In the genomic region with DNA sequence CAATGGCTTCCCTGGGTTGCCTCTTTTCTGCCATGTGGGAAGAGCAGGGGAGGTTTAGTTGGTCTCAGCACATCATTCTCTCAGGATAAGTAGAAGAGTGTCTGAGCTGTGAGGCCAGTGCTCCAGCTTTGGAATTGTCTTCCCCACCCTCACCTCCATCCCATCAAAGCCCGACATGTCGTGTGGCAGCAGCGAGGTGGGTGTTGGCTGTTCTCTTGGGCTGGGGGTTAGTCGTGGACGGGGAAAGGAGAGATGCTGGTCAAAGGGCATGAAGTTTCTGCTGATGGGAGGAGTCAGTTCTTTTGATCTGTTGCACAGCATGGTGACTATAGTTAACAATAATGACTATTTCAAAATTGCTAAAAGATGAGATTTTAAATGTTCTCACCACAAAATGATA, we compare ENCODE assay signal across 17 cellular contexts.
"Had no signal": no experiment of that assay in that cellular context is flagged by ENCODE, and none has a peak within 500 bp of the region (broad histone marks: within the 10 kb centered on the region; RNA-seq: fewer than 3 reads in every experiment).

No MANE protein-coding gene starts in this region.

- H3K4me3 ChIP-seq: esophagus muscularis mucosa, gastroesophageal sphincter, heart left ventricle, mucosa of descending colon, pancreas, transverse colon, uterus had no signal

- H3K27me3 ChIP-seq: pancreas, transverse colon, uterus had no signal

- H3K36me3 ChIP-seq: esophagus muscularis mucosa, gastroesophageal sphincter, heart left ventricle, pancreas, transverse colon, uterus had no signal

- H3K36me3 Mint-ChIP-seq: activated naive CD4-positive, alpha-beta T cell treated with anti-CD3 and anti-CD28 coated beads, Interleukin-2, amount 50 U/mL, for 24 hours had no signal

- H3K4me1 Mint-ChIP-seq: activated naive CD4-positive, alpha-beta T cell treated with anti-CD3 and anti-CD28 coated beads, Interleukin-2, amount 50 U/mL, for 24 hours had no signal

- H3K4me1 ChIP-seq: esophagus muscularis mucosa, gastroesophageal sphincter, heart left ventricle, pancreas, transverse colon, uterus had no signal

- ATAC-seq: activated CD4-positive, CD25-positive, alpha-beta regulatory T cell treated with anti-CD3 and anti-CD28 coated beads, Interleukin-2, amount 50 U/mL, for 24 hours; gastroesophageal sphincter; heart left ventricle; mucosa of descending colon; naive thymus-derived CD4-positive, alpha-beta T cell; pancreas had no signal

- H3K9me3 ChIP-seq: pancreas, transverse colon, uterus had no signal

- DNase-seq: activated T-cell treated with anti-CD3 and anti-CD28 coated beads, Interleukin-2, amount 50 U/mL, for 1 hour; effector CD4-positive, alpha-beta T cell; mesenchymal stem cell; mucosa of descending colon; naive thymus-derived CD4-positive, alpha-beta T cell; stimulated activated CD8-positive, alpha-beta memory T cell treated with anti-CD3 and anti-CD28 coated beads, Interleukin-4, amount 100 ng/mL, for 48 hours; transverse colon; uterus had no signal

- H3K27ac Mint-ChIP-seq: activated naive CD4-positive, alpha-beta T cell treated with anti-CD3 and anti-CD28 coated beads, Interleukin-2, amount 50 U/mL, for 24 hours; activated T-helper 2 cell treated with anti-CD3 and anti-CD28 coated beads, Interferon-gamma antibody, Interleukin-2, Interleukin-4, amounts not matched to agents 10 μg/mL and 5 μg/mL and 100 μg/mL, durations not matched to agents 14 hours and 24 hours and 36 hours; naive thymus-derived CD4-positive, alpha-beta T cell; stimulated activated naive CD8-positive, alpha-beta T cell treated with anti-CD3 and anti-CD28 coated beads, Interleukin-15, Interleukin-2, amounts not matched to agents 100 ng/mL and 50 ng/mL, for 24 hours; T-helper 1 cell treated with Interleukin-12 subunit alpha and Interleukin-12 subunit beta and Interleukin-4 antibody, amounts not matched to agents 30 μg/mL and 1 μg/mL, for 36 hours had no signal

- H3K4me3 Mint-ChIP-seq: activated naive CD4-positive, alpha-beta T cell treated with anti-CD3 and anti-CD28 coated beads, Interleukin-2, amount 50 U/mL, for 24 hours; naive thymus-derived CD4-positive, alpha-beta T cell; stimulated activated naive CD8-positive, alpha-beta T cell treated with anti-CD3 and anti-CD28 coated beads, Interleukin-15, Interleukin-2, amounts not matched to agents 100 ng/mL and 50 ng/mL, for 24 hours; T-helper 1 cell treated with Interleukin-12 subunit alpha and Interleukin-12 subunit beta and Interleukin-4 antibody, amounts not matched to agents 30 μg/mL and 1 μg/mL, for 36 hours had no signal

- H3K27ac ChIP-seq: esophagus muscularis mucosa, gastroesophageal sphincter, heart left ventricle, pancreas, transverse colon, uterus had no signal

- H3K9me3 Mint-ChIP-seq: activated naive CD4-positive, alpha-beta T cell treated with anti-CD3 and anti-CD28 coated beads, Interleukin-2, amount 50 U/mL, for 24 hours; activated T-helper 2 cell treated with anti-CD3 and anti-CD28 coated beads, Interferon-gamma antibody, Interleukin-2, Interleukin-4, amounts not matched to agents 10 μg/mL and 5 μg/mL and 100 μg/mL, durations not matched to agents 14 hours and 24 hours and 36 hours; stimulated activated naive CD8-positive, alpha-beta T cell treated with anti-CD3 and anti-CD28 coated beads, Interleukin-15, Interleukin-2, amounts not matched to agents 100 ng/mL and 50 ng/mL, for 24 hours had no signal
